In genomic region chr16:30406911-30407793, GRCh38 we compare ENCODE assay signal across 8 cellular contexts. TPM values are rescaled to one million over a fixed set of nuclear protein-coding genes. Genes with fewer than 3 reads are reported as not detected.
A peak's percentile ranks its signal among the peaks of the same experiment; 100 is the strongest.
DNase-seq lines count a peak whose midpoint lies in the region; ATAC-seq, FAIRE-seq and TF ChIP-seq lines count a peak whose summit lies in the region.

TSS of gene ZNF771 (plus strand) at chr16:30407606. CDS start at chr16:30408054, 448 bp downstream.

- H3K4me1 ChIP-seq in HepG2 (ENCODE audit: insufficient read depth, low read length) = peaks cover 40% of the 10 kb centered on the region

- H3K9me3 ChIP-seq in HepG2 (ENCODE audit: low read length) = no peaks in the 10 kb centered on the region

- CTCF ChIA-PET in activated CD4-positive, alpha-beta T cell treated with anti-CD3 and anti-CD28 coated beads, Interleukin-2, amount 10 ng/mL, durations not matched to agents 7 days and 5 days (lab: Charles Lee) = interaction anchor here (0.5 to 4.5 kb wide), 11 partner anchors 9 to 334 kb away, joined by 3 to 47 read pairs (median 5); partner anchors contain the start of genes DCTPP1, SEPTIN1 and ZNF48
- CTCF ChIA-PET in HepG2 (lab: Yijun Ruan, JAX; ENCODE audit: low intra/inter-chr PET ratio, low total read pairs) = interaction anchor here (0.7 kb wide), 1 partner anchor 11 kb away, joined by 3 read pairs; no protein-coding TSS in a partner anchor

- TF ChIP-seq POLR2A in HepG2 (IDR thresholded peaks at IDR 0.05; ENCODE audit: insufficient read depth in 1 of 2, low read depth in 2 of 2, low read length in 2 of 2) = peak; percentile 91 to 92

- peak; percentile 72 to 75 for DNase-seq in AML-193 (lab: John Stamatoyannopoulos, UW)
- peak; percentile 86 for DNase-seq in NCI-H460 (ENCODE audit: extremely low read depth, low read depth)
- DNase-seq in activated CD4-positive, alpha-beta T cell treated with anti-CD3 and anti-CD28 coated beads, Interleukin-2, amount 10 ng/mL, durations not matched to agents 7 days and 5 days = peak; percentile 91
- peak; percentile 85 for DNase-seq in dedifferentiated amniotic fluid mesenchymal stem cell (ENCODE audit: extremely low spot score)
- DNase-seq in HepG2 (ENCODE audit: low spot score) = peak; percentile 84
- DNase-seq in stimulated activated CD4-positive, alpha-beta T cell treated with anti-CD3 and anti-CD28 coated beads, Interleukin-2, amount 100 ng/mL, for 48 hours = peak; percentile 89 to 93

- peak within 1 kb of the TSS; percentile 87 to 96 (median 91) for H3K4me3 ChIP-seq in HepG2 (replicated peaks in 1 of 3; ENCODE audit: insufficient read depth in 1 of 3, low read depth in 2 of 3, low read length in 3 of 3)

- H3K9me3 Mint-ChIP-seq in activated CD4-positive, alpha-beta T cell treated with anti-CD3 and anti-CD28 coated beads, Interleukin-2, amount 10 ng/mL, durations not matched to agents 7 days and 5 days = no peaks in the 10 kb centered on the region

- intact Hi-C loops in HepG2 (cut with micrococcal nuclease; ENCODE audit: unreplicated experiment) = loop anchor here (1.0 kb wide), 1 partner anchor 37 kb away; the partner anchor contains the start of gene TBC1D10B

- H2AFZ ChIP-seq in HepG2 (ENCODE audit: low read length) = peak within 1 kb of the TSS; percentile 16

- TF ChIP-seq EP300 in HepG2 (IDR thresholded peaks at IDR 0.05; ENCODE audit: low read depth in 2 of 2, low read length in 2 of 2) (no peak), HepG2 (CRISPR knock-in tag; IDR thresholded peaks at IDR 0.05; ENCODE audit: borderline replicate concordance) (peak; percentile 41; the same call in 1 of the 2 replicates)

- H3K27me3 Mint-ChIP-seq in activated CD4-positive, alpha-beta T cell treated with anti-CD3 and anti-CD28 coated beads, Interleukin-2, amount 10 ng/mL, durations not matched to agents 7 days and 5 days = peaks cover 6% of the 10 kb centered on the region

- peak; percentile 54 for TF ChIP-seq CTCF in HepG2 (CRISPR knock-in tag; IDR thresholded peaks at IDR 0.05)

- H3K36me3 Mint-ChIP-seq in activated CD4-positive, alpha-beta T cell treated with anti-CD3 and anti-CD28 coated beads, Interleukin-2, amount 10 ng/mL, durations not matched to agents 7 days and 5 days (ENCODE audit: low read depth) = peaks cover under 1% of the 10 kb centered on the region

- H3K36me3 ChIP-seq in HepG2 (replicated peaks in 1 of 2; ENCODE audit: control insufficient read depth in 1 of 2, insufficient read depth in 2 of 2, low read length in 2 of 2) = peaks cover 7 to 10% of the 10 kb centered on the region in 2 experiments

- TSS peak; percentile 95 for BruUV-seq in HepG2 (replicated peaks; lab: Mats Ljungman, UMichigan)

- peaks cover 29% of the 10 kb centered on the region for H3K4me1 Mint-ChIP-seq in activated CD4-positive, alpha-beta T cell treated with anti-CD3 and anti-CD28 coated beads, Interleukin-2, amount 10 ng/mL, durations not matched to agents 7 days and 5 days

- peak; percentile 78 for ATAC-seq in GM18909 (IDR thresholded peaks at IDR 0.05; ENCODE audit: poor library complexity, unreplicated experiment)
- ATAC-seq in HG03159 (IDR thresholded peaks at IDR 0.05; ENCODE audit: unreplicated experiment) = peak; percentile 76
- ATAC-seq in HepG2 = peak; percentile 88

- peak; percentile 75 for TF ChIP-seq RAD21 in HepG2 (CRISPR knock-in tag; IDR thresholded peaks at IDR 0.05)

- peaks cover 9% of the 10 kb centered on the region for H3K79me2 ChIP-seq in HepG2 (ENCODE audit: insufficient read depth, low read length)

- H3K4me3 Mint-ChIP-seq in activated CD4-positive, alpha-beta T cell treated with anti-CD3 and anti-CD28 coated beads, Interleukin-2, amount 10 ng/mL, durations not matched to agents 7 days and 5 days = peak within 1 kb of the TSS; percentile 87

- POLR2A ChIA-PET in activated CD4-positive, alpha-beta T cell treated with anti-CD3 and anti-CD28 coated beads, Interleukin-2, amount 10 ng/mL, durations not matched to agents 7 days and 5 days (lab: Charles Lee) = interaction anchor here (0.5 to 1.0 kb wide), 2 partner anchors 22 to 72 kb away, joined by 3 to 5 read pairs; no protein-coding TSS in a partner anchor
- POLR2A ChIA-PET in HepG2 (lab: Yijun Ruan, JAX) = interaction anchor here (0.6 to 4.9 kb wide), 34 partner anchors 9 to 575 kb away, joined by 3 to 70 read pairs (median 4); partner anchors contain the start of genes ALDOA, CD2BP2, DCTPP1 and SEPTIN1

- no peaks in the 10 kb centered on the region for H4K20me1 ChIP-seq in HepG2 (ENCODE audit: insufficient read depth, low read length)

- FAIRE-seq in HepG2 (lab: Jason Lieb, UNC) = peak; percentile 15

- in situ Hi-C loops in HepG2 (cut with HindIII; ENCODE audit: extremely low pct_ligation_motif_present, low pct_unique_long_range_greater_than_20kb) = no loop called here

- 21% methylated on average over 35 of the region's 74 CpGs for WGBS in HepG2 (ENCODE audit: low lambda C conversion rate)

- H3K27ac Mint-ChIP-seq in activated CD4-positive, alpha-beta T cell treated with anti-CD3 and anti-CD28 coated beads, Interleukin-2, amount 10 ng/mL, durations not matched to agents 7 days and 5 days = peak within 1 kb of the TSS; percentile 94

- H3K4me2 ChIP-seq in HepG2 (ENCODE audit: low read depth, low read length) = peak within 1 kb of the TSS; percentile 93

- H3K9ac ChIP-seq in HepG2 (ENCODE audit: insufficient read depth, low read depth, low read length) = peak within 1 kb of the TSS; percentile 88

- peak within 1 kb of the TSS; percentile 85 for H3K27ac ChIP-seq in HepG2 (ENCODE audit: extremely low read length, insufficient read depth, low read length)

- no peaks in the 10 kb centered on the region for H3K27me3 ChIP-seq in HepG2 (ENCODE audit: control insufficient read depth in 1 of 2, insufficient read depth in 2 of 2, low read length in 2 of 2)

TF ChIP-seq in HepG2, 621 proteins besides CTCF, POLR2A, EP300 and RAD21 (continues in another document):
- TF ChIP-seq SMAD3 (CRISPR knock-in tag; IDR thresholded peaks at IDR 0.05) (no peak), TAF15 (IDR thresholded peaks at IDR 0.05; ENCODE audit: low read depth, low read length, poor library complexity, severe bottlenecking) (no peak), ZNF263 (CRISPR knock-in tag; IDR thresholded peaks at IDR 0.05) (no peak), KDM2A (CRISPR knock-in tag; IDR thresholded peaks at IDR 0.05; ENCODE audit: borderline replicate concordance, low read depth) (peak; percentile 97), ZNF180 (CRISPR knock-in tag; IDR thresholded peaks at IDR 0.05; ENCODE audit: borderline replicate concordance, low read depth) (no peak), KAT2B (IDR thresholded peaks at IDR 0.05; ENCODE audit: borderline replicate concordance, low read depth, low read length) (no peak), RXRB (CRISPR knock-in tag; IDR thresholded peaks at IDR 0.05; ENCODE audit: borderline replicate concordance) (peak; percentile 68), LBX2 (CRISPR knock-in tag; IDR thresholded peaks at IDR 0.05; ENCODE audit: borderline replicate concordance) (0 out of 2 replicates have a peak, but pooled peaks have one; percentile 13)

RNA-seq across cellular contexts. Expression of gene ZNF771, which starts in this region (rescaled TPM):
- total RNA-seq in NCI-H460 (2014; rRNA removed; shearing (Covaris generic)) = 6.2 and 6.4 TPM in 2 replicates
- 12.5 and 21.7 TPM in 2 replicates for polyA plus RNA-seq in NCI-H460 (2014; cell fraction: nucleus; rRNA removed)
- 1 to 10 TPM; 3.4 to 3.7 TPM for total RNA-seq in activated CD4-positive, alpha-beta T cell treated with anti-CD3 and anti-CD28 coated beads, Interleukin-2, amount 10 ng/mL, durations not matched to agents 7 days and 5 days
- total RNA-seq in HepG2 (2016; rRNA removed; fragmentation: Illumina TruSeq; extraction: Trizol) = 10.9 and 11.8 TPM in 2 replicates
- total RNA-seq in HepG2 (2016; cell fraction: cytosol; rRNA removed; fragmentation: Illumina TruSeq; extraction: Trizol; ENCODE audit: low read depth) = 8.8 and 9.7 TPM in 2 replicates
- total RNA-seq in HepG2 (2016; cell fraction: insoluble cytoplasmic fraction; rRNA removed; fragmentation: Illumina TruSeq; extraction: Trizol) = 9.0 and 10.5 TPM in 2 replicates
- 14.5 and 14.9 TPM in 2 replicates for total RNA-seq in HepG2 (2016; cell fraction: membrane; rRNA removed; fragmentation: Illumina TruSeq; extraction: Trizol)
- total RNA-seq in HepG2 (2016; cell fraction: nucleus; rRNA removed; fragmentation: Illumina TruSeq; extraction: Trizol) = 5.7 and 6.4 TPM in 2 replicates
- 5.0 and 5.4 TPM in 2 replicates for polyA plus RNA-seq in HepG2 (2011; rRNA removed)
- polyA plus RNA-seq in HepG2 (2011; cell fraction: cytosol; rRNA removed) = 6.7 and 15.5 TPM in 2 replicates
- polyA plus RNA-seq in HepG2 (2011; cell fraction: nucleus; rRNA removed) = 11.2 and 15.1 TPM in 2 replicates
- polyA plus RNA-seq in HepG2 (2012) = 2.3 and 2.7 TPM in 2 replicates
- polyA plus RNA-seq in HepG2 (2016; cell fraction: cytosol; fragmentation: Illumina TruSeq; extraction: Trizol; ENCODE audit: low read depth) = 8.8 and 9.4 TPM in 2 replicates
- 8.3 and 10.8 TPM in 2 replicates for polyA plus RNA-seq in HepG2 (2016; cell fraction: insoluble cytoplasmic fraction; fragmentation: Illumina TruSeq; extraction: Trizol; ENCODE audit: low read depth)
- 10.9 and 11.1 TPM in 2 replicates for polyA plus RNA-seq in HepG2 (2016; cell fraction: membrane; fragmentation: Illumina TruSeq; extraction: Trizol; ENCODE audit: low read depth)
- polyA plus RNA-seq in HepG2 (2016; cell fraction: nucleus; fragmentation: Illumina TruSeq; extraction: Trizol; ENCODE audit: insufficient read depth, low read depth) = 9.1 and 10.0 TPM in 2 replicates
- 4.1 and 9.1 TPM in 2 replicates for polyA minus RNA-seq in HepG2 (2011; rRNA and poly(A)+ RNA removed; ENCODE audit: low replicate concordance)
- 4.6 and 5.6 TPM in 2 replicates for polyA minus RNA-seq in HepG2 (2011; cell fraction: cytosol; rRNA and poly(A)+ RNA removed)
- polyA minus RNA-seq in HepG2 (2011; cell fraction: nucleus; rRNA and poly(A)+ RNA removed) = 5.3 and 5.4 TPM in 2 replicates

Comparison
In these comparisons a context has a peak if more than half of its experiments do, and no peak if none do; other contexts are left out.
1. Peak in every context shown above with its lines: DNase-seq, ATAC-seq, H3K4me3 ChIP-seq and H3K27ac ChIP-seq.